In the genomic region with DNA sequence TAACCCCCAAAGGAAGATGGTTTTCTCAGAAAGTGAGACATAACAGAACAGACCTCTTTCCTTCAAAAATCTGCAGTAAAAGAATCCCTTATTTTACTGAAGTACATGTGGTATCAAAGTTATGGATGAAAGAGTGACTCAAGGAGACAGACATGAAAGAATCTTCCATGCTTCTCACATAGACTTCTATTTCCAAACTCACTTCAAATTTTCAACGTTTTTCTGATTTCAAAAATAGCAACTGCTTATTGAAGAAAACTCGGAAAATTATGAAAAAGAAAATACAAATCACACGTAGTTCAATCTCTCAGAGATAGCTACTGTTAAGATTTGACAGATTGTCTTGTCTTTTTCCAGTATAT, we compare ENCODE assay signal across 1 cellular context.
A peak's percentile ranks its signal among the peaks of the same experiment; 100 is the strongest.
TF ChIP-seq lines count a peak whose summit lies in the region.

No MANE protein-coding gene starts in this region.

TF ChIP-seq in K562, 482 proteins besides CTCF, POLR2A, EP300 and RAD21:
- 0 out of 2 replicates have a peak, but pooled peaks have one; percentile 1 for TF ChIP-seq GABPA (tag; conservative IDR thresholded peaks at IDR 0.05; ENCODE audit: low read depth)
- TF ChIP-seq, protein P1, sequence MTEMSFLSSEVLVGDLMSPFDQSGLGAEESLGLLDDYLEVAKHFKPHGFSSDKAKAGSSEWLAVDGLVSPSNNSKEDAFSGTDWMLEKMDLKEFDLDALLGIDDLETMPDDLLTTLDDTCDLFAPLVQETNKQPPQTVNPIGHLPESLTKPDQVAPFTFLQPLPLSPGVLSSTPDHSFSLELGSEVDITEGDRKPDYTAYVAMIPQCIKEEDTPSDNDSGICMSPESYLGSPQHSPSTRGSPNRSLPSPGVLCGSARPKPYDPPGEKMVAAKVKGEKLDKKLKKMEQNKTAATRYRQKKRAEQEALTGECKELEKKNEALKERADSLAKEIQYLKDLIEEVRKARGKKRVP (CRISPR knock-in tag; IDR thresholded peaks at IDR 0.05), result no peak
- 0 out of 2 replicates have a peak, but pooled peaks have one; percentile 20 for TF ChIP-seq GATAD2B (IDR thresholded peaks at IDR 0.05; ENCODE audit: borderline replicate concordance)
TF ChIP-seq in K562: peak in this region for 2.
